ENCODE assay signal across 25 cellular contexts in the genomic region with DNA sequence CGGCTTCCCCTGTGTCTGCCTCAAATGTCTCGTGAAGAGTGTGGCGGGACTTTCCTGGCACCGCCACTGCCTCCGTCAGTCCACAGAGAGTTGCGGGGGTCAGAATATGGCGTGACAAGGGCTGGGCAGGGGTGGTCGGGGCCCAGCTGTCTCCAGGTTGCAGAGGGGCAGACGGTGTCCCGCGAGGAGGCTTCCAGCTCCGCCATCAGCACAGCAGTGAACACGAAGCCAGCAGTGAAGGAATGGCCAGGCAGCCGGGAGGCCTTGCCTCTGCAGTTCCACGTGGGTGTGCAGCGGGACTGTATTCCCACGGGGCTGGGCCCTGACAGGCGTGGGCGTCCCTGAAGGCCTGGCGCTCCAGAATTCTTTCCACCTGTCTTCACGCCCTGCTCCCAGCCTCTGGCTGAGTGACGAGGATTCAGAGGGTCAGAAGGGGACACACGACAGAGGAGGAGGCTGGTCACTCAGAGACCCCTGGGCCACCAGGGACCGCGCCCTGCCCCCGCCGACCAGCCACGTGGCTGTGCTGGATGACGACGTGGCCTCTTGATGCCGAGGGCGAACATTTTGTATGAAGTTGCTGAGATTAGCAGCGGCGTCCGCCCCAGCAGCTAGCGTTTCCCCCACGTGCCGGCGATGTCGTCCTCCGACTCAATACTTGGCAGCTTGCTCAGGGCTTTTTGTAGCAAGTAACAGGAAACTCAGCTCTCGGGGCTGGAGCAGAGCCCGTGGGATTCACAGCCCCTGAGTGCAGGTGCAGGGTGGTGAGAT. TPM values are rescaled to one million over a fixed set of nuclear protein-coding genes. Genes with fewer than 3 reads are reported as not detected.
"Had no signal": no experiment of that assay in that cellular context is flagged by ENCODE, and none has a peak within 500 bp of the region (broad histone marks: within the 10 kb centered on the region; RNA-seq: fewer than 3 reads in every experiment).

No MANE protein-coding gene starts in this region.

- H3K27ac ChIP-seq: ascending aorta, brain microvascular endothelial cell, esophagus muscularis mucosa, gastrocnemius medialis, neural progenitor cell, prostate gland, skin epidermis, tibial artery had no signal

- H2AFZ ChIP-seq: neural progenitor cell had no signal

- DNase-seq: activated CD4-positive, alpha-beta T cell treated with anti-CD3 and anti-CD28 coated beads, Interleukin-2, amount 10 ng/mL, durations not matched to agents 24 days and 14 days; activated CD8-positive, alpha-beta memory T cell treated with anti-CD3 and anti-CD28 coated beads, Interleukin-2, amount 10 ng/mL, durations not matched to agents 7 days and 5 days; activated CD8-positive, alpha-beta T cell treated with anti-CD3 and anti-CD28 coated beads for 36 hours; activated gamma-delta T cell; brain microvascular endothelial cell; effector memory CD8-positive, alpha-beta T cell; gastrocnemius medialis; left colon; stimulated activated CD4-positive, alpha-beta T cell treated with anti-CD3 and anti-CD28 coated beads, Interleukin-2, amount 100 ng/mL, for 24 hours; stimulated activated naive CD8-positive, alpha-beta T cell treated with anti-CD3 and anti-CD28 coated beads, Interleukin-15, amount 100 ng/mL, for 72 hours; T1000; tibial artery had no signal

- H3K36me3 ChIP-seq: ascending aorta, brain microvascular endothelial cell, esophagus muscularis mucosa, gastrocnemius medialis, neural progenitor cell, prostate gland, tibial artery had no signal

- ATAC-seq: activated CD8-positive, alpha-beta memory T cell treated with anti-CD3 and anti-CD28 coated beads, Interleukin-2, amount 10 ng/mL, durations not matched to agents 7 days and 5 days; activated CD8-positive, alpha-beta T cell treated with anti-CD3 and anti-CD28 coated beads for 36 hours; activated naive CD4-positive, alpha-beta T cell treated with anti-CD3 and anti-CD28 coated beads, Interleukin-2, amount 50 U/mL, for 72 hours; effector memory CD8-positive, alpha-beta T cell; gastrocnemius medialis; left colon; naive thymus-derived CD8-positive, alpha-beta T cell; right cardiac atrium; stimulated activated effector memory CD8-positive, alpha-beta T cell treated with anti-CD3 and anti-CD28 coated beads, Interleukin-12 subunit alpha, Interleukin-12 subunit beta, amount 100 ng/mL, for 72 hours; stimulated activated naive CD8-positive, alpha-beta T cell treated with anti-CD3 and anti-CD28 coated beads, Interleukin-15, amount 100 ng/mL, for 72 hours had no signal

- H3K4me1 ChIP-seq: ascending aorta, gastrocnemius medialis, neural progenitor cell, prostate gland, tibial artery had no signal

- FAIRE-seq: islet of Langerhans had no signal

- H3K9ac ChIP-seq: neural progenitor cell had no signal

- H3K4me2 ChIP-seq: neural progenitor cell had no signal

- H3K9me3 ChIP-seq: ascending aorta, esophagus muscularis mucosa, gastrocnemius medialis, prostate gland had no signal

- H3K4me3 ChIP-seq: ascending aorta, esophagus muscularis mucosa, gastrocnemius medialis, neural progenitor cell, prostate gland, skin epidermis, tibial artery had no signal

- H3K27me3 ChIP-seq: ascending aorta, brain microvascular endothelial cell had no signal

RNA-seq across cellular contexts. Expression of gene GALNT9, which starts 25.0 kb away (rescaled TPM):
- total RNA-seq: activated CD4-positive, alpha-beta T cell treated with anti-CD3 and anti-CD28 coated beads, Interleukin-2, amount 10 ng/mL, durations not matched to agents 24 days and 14 days; activated CD8-positive, alpha-beta memory T cell treated with anti-CD3 and anti-CD28 coated beads, Interleukin-2, amount 10 ng/mL, durations not matched to agents 7 days and 5 days; activated CD8-positive, alpha-beta T cell treated with anti-CD3 and anti-CD28 coated beads for 36 hours; activated T-helper 1 cell treated with anti-CD3 and anti-CD28 coated beads, Interleukin-12 subunit alpha, Interleukin-12 subunit beta, Interleukin-2, Interleukin-4 antibody, amounts not matched to agents 30 ng/mL and 10 ng/mL and 1 ng/mL, durations not matched to agents 14 hours and 24 hours and 36 hours; ascending aorta; gastrocnemius medialis; naive thymus-derived CD8-positive, alpha-beta T cell; osteocyte; T-helper 1 cell treated with Interleukin-12 subunit alpha and Interleukin-12 subunit beta and Interleukin-4 antibody, amounts not matched to agents 30 ng/mL and 1 ng/mL, for 36 hours had no signal
- polyA plus RNA-seq: naive thymus-derived CD8-positive, alpha-beta T cell had no signal
